In genomic region chr9:121519688-121520087, GRCh38 we compare ENCODE assay signal across 6 cellular contexts. TPM values are rescaled to one million over a fixed set of nuclear protein-coding genes. Genes with fewer than 3 reads are reported as not detected.
"Had no signal": no experiment of that assay in that cellular context is flagged by ENCODE, and none has a peak within 500 bp of the region (broad histone marks: within the 10 kb centered on the region; RNA-seq: fewer than 3 reads in every experiment).

No MANE protein-coding gene starts in this region.

RNA-seq across cellular contexts. Expression of gene GGTA1, which starts 20.0 kb away (rescaled TPM):
- total RNA-seq: endodermal cell, endothelial cell of umbilical vein, epithelial cell of proximal tubule, fibroblast of lung, fibroblast of villous mesenchyme, foreskin keratinocyte had no signal
- polyA plus RNA-seq: endothelial cell of umbilical vein, fibroblast of lung, foreskin keratinocyte had no signal
